Comparison of ENCODE assay signal across 31 cellular contexts in genomic region chr17:69284646-69285045, GRCh38. TPM values are rescaled to one million over a fixed set of nuclear protein-coding genes. Genes with fewer than 3 reads are reported as not detected.
"Had no signal": no experiment of that assay in that cellular context is flagged by ENCODE, and none has a peak within 500 bp of the region (broad histone marks: within the 10 kb centered on the region; RNA-seq: fewer than 3 reads in every experiment).

No MANE protein-coding gene starts in this region.

- H3K9me3 Mint-ChIP-seq: natural killer cell; neural progenitor cell; stimulated activated memory B cell treated with anti-CD40 and anti-IgM and Interleukin-4, amounts not matched to agents 10 μg/mL and 1 μg/mL and 100 μg/mL, for 72 hours; stimulated activated naive CD8-positive, alpha-beta T cell treated with anti-CD3 and anti-CD28 coated beads, Interleukin-15, amount 100 ng/mL, for 72 hours; type B pancreatic cell had no signal

- H3K36me3 ChIP-seq: neural progenitor cell, ovary, uterus had no signal

- H3K4me2 ChIP-seq: neural progenitor cell, smooth muscle cell had no signal

- H3K79me2 ChIP-seq: parathyroid adenoma had no signal

- H3K27ac ChIP-seq: neural progenitor cell, ovary, parathyroid adenoma, psoas muscle, skin epidermis, spleen, suprapubic skin, testis, tibial artery, transverse colon, upper lobe of right lung, uterus had no signal

- ATAC-seq: natural killer cell; psoas muscle; right cardiac atrium; sciatic nerve; stimulated activated memory B cell treated with anti-CD40 and anti-IgM and Interleukin-4, amounts not matched to agents 10 μg/mL and 1 μg/mL and 100 μg/mL, for 72 hours; stimulated activated naive CD8-positive, alpha-beta T cell treated with anti-CD3 and anti-CD28 coated beads, Interleukin-15, amount 100 ng/mL, for 72 hours; stimulated activated naive CD8-positive, alpha-beta T cell treated with anti-CD3 and anti-CD28 coated beads, Interleukin-15, Interleukin-2, amounts not matched to agents 100 U/mL and 50 U/mL, for 24 hours; upper lobe of right lung had no signal

- H2AFZ ChIP-seq: neural progenitor cell, parathyroid adenoma had no signal

- H3K4me3 Mint-ChIP-seq: natural killer cell; nephron; neural progenitor cell; stimulated activated memory B cell treated with anti-CD40 and anti-IgM and Interleukin-4, amounts not matched to agents 10 μg/mL and 1 μg/mL and 100 μg/mL, for 72 hours; stimulated activated naive CD8-positive, alpha-beta T cell treated with anti-CD3 and anti-CD28 coated beads, Interleukin-15, amount 100 ng/mL, for 72 hours; type B pancreatic cell had no signal

- H3K27ac Mint-ChIP-seq: natural killer cell; nephron; neural progenitor cell; progenitor cell of endocrine pancreas; stimulated activated memory B cell treated with anti-CD40 and anti-IgM and Interleukin-4, amounts not matched to agents 10 μg/mL and 1 μg/mL and 100 μg/mL, for 72 hours; stimulated activated naive CD8-positive, alpha-beta T cell treated with anti-CD3 and anti-CD28 coated beads, Interleukin-15, amount 100 ng/mL, for 72 hours; type B pancreatic cell had no signal

- H3K4me1 ChIP-seq: neural progenitor cell, parathyroid adenoma, psoas muscle, spleen, suprapubic skin, testis, tibial artery, transverse colon, upper lobe of right lung, uterus had no signal

- H3K9ac ChIP-seq: neural progenitor cell, parathyroid adenoma had no signal

- H3K27me3 Mint-ChIP-seq: progenitor cell of endocrine pancreas; stimulated activated memory B cell treated with anti-CD40 and anti-IgM and Interleukin-4, amounts not matched to agents 10 μg/mL and 1 μg/mL and 100 μg/mL, for 72 hours; stimulated activated naive CD8-positive, alpha-beta T cell treated with anti-CD3 and anti-CD28 coated beads, Interleukin-15, amount 100 ng/mL, for 72 hours; type B pancreatic cell had no signal

- H3K9me3 ChIP-seq: ovary, spleen, suprapubic skin, testis, tibial artery, transverse colon, upper lobe of right lung, uterus had no signal

- H3K4me3 ChIP-seq: neural progenitor cell, ovary, psoas muscle, skin epidermis, smooth muscle cell, spleen, suprapubic skin, testis, tibial artery, transverse colon, upper lobe of right lung, uterus had no signal

- H3K27me3 ChIP-seq: neural progenitor cell, ovary, spleen, suprapubic skin, testis, tibial artery, transverse colon, upper lobe of right lung, uterus had no signal

- H3K36me3 Mint-ChIP-seq: neural progenitor cell had no signal

- DNase-seq: natural killer cell; occipital lobe; ovary; posterior cingulate gyrus; psoas muscle; right cardiac atrium; spleen; stimulated activated CD4-positive, alpha-beta T cell treated with anti-CD3 and anti-CD28 coated beads, Interleukin-12 subunit alpha, Interleukin-12 subunit beta, amount 100 ng/mL, for 4 hours; stimulated activated CD4-positive, alpha-beta T cell treated with anti-CD3 and anti-CD28 coated beads, Interleukin-1b, Interleukin-23, amount 100 ng/mL, for 48 hours; stimulated activated CD4-positive, alpha-beta T cell treated with anti-CD3 and anti-CD28 coated beads, Interleukin-4, amount 100 ng/mL, for 1 hour; stimulated activated CD4-positive, alpha-beta T cell treated with anti-CD3 and anti-CD28 coated beads, Interleukin-4, amount 100 ng/mL, for 4 hours; stimulated activated CD8-positive, alpha-beta memory T cell treated with anti-CD3 and anti-CD28 coated beads, Interleukin-4, amount 100 ng/mL, for 48 hours; stimulated activated naive CD4-positive, alpha-beta T cell; stimulated activated naive CD8-positive, alpha-beta T cell treated with anti-CD3 and anti-CD28 coated beads, Interleukin-15, amount 100 ng/mL, for 72 hours; stimulated activated naive CD8-positive, alpha-beta T cell treated with anti-CD3 and anti-CD28 coated beads, Interleukin-15, Interleukin-2, amounts not matched to agents 100 U/mL and 50 U/mL, for 24 hours; substantia nigra; testis; tibial artery; transverse colon; upper lobe of right lung; uterus had no signal

- H3K4me1 Mint-ChIP-seq: nephron; neural progenitor cell; stimulated activated naive CD8-positive, alpha-beta T cell treated with anti-CD3 and anti-CD28 coated beads, Interleukin-15, amount 100 ng/mL, for 72 hours had no signal

RNA-seq across cellular contexts. Expression of gene ABCA10, which starts 56.0 kb away (rescaled TPM):
- total RNA-seq: smooth muscle cell had no signal
- polyA plus RNA-seq: smooth muscle cell had no signal
